ENCODE assay signal across 1 cellular context in genomic region chr6:123562264-123562663, GRCh38.
TF ChIP-seq lines count a peak whose summit lies in the region.

No MANE protein-coding gene starts in this region.

TF ChIP-seq in GM23338, 12 proteins besides CTCF, POLR2A, EP300 and RAD21 (continued from another document):
- TF ChIP-seq, protein P1, sequence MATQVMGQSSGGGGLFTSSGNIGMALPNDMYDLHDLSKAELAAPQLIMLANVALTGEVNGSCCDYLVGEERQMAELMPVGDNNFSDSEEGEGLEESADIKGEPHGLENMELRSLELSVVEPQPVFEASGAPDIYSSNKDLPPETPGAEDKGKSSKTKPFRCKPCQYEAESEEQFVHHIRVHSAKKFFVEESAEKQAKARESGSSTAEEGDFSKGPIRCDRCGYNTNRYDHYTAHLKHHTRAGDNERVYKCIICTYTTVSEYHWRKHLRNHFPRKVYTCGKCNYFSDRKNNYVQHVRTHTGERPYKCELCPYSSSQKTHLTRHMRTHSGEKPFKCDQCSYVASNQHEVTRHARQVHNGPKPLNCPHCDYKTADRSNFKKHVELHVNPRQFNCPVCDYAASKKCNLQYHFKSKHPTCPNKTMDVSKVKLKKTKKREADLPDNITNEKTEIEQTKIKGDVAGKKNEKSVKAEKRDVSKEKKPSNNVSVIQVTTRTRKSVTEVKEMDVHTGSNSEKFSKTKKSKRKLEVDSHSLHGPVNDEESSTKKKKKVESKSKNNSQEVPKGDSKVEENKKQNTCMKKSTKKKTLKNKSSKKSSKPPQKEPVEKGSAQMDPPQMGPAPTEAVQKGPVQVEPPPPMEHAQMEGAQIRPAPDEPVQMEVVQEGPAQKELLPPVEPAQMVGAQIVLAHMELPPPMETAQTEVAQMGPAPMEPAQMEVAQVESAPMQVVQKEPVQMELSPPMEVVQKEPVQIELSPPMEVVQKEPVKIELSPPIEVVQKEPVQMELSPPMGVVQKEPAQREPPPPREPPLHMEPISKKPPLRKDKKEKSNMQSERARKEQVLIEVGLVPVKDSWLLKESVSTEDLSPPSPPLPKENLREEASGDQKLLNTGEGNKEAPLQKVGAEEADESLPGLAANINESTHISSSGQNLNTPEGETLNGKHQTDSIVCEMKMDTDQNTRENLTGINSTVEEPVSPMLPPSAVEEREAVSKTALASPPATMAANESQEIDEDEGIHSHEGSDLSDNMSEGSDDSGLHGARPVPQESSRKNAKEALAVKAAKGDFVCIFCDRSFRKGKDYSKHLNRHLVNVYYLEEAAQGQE (IDR thresholded peaks at IDR 0.05; ENCODE audit: unreplicated experiment) = no peak
- TF ChIP-seq ZNF331 (CRISPR knock-in tag; IDR thresholded peaks at IDR 0.05; ENCODE audit: low read depth) = no peak
- TF ChIP-seq ZNF462 (CRISPR knock-in tag; IDR thresholded peaks at IDR 0.05) = no peak
- TF ChIP-seq ETS1 (IDR thresholded peaks at IDR 0.05) = no peak
- TF ChIP-seq NANOG (IDR thresholded peaks at IDR 0.05; ENCODE audit: borderline replicate concordance) = no peak
- no peak for TF ChIP-seq ZNF114 (CRISPR knock-in tag; IDR thresholded peaks at IDR 0.05)
- no peak for TF ChIP-seq EZH2 (IDR thresholded peaks at IDR 0.05; ENCODE audit: low read depth, unreplicated experiment)
